11 cellular contexts compared by ENCODE assay signal in genomic region chr2:64819371-64819770, GRCh38.
A peak's percentile ranks its signal among the peaks of the same experiment; 100 is the strongest.
DNase-seq lines count a peak whose midpoint lies in the region; ATAC-seq and TF ChIP-seq lines count a peak whose summit lies in the region.
"Had no signal": no experiment of that assay in that cellular context is flagged by ENCODE, and none has a peak within 500 bp of the region (broad histone marks: within the 10 kb centered on the region; RNA-seq: fewer than 3 reads in every experiment).

No MANE protein-coding gene starts in this region.

- peak overlapping the region; percentile 93 for H3K27ac Mint-ChIP-seq in activated CD8-positive, alpha-beta T cell treated with anti-CD3 and anti-CD28 coated beads for 36 hours

- no peak overlapping the region for H3K9ac ChIP-seq in skeletal muscle tissue (ENCODE audit: low read depth in 1 of 3, low read length in 3 of 3)

- POLR2A ChIA-PET in activated CD8-positive, alpha-beta T cell treated with anti-CD3 and anti-CD28 coated beads for 36 hours (lab: Charles Lee): interaction anchor here (1.0 to 1.6 kb wide), 5 partner anchors 9 to 170 kb away, joined by 3 to 4 read pairs (median 4); no protein-coding TSS in a partner anchor

- peaks cover 2% of the 10 kb centered on the region for H3K36me3 Mint-ChIP-seq in activated CD8-positive, alpha-beta T cell treated with anti-CD3 and anti-CD28 coated beads for 36 hours (ENCODE audit: low read depth)

- H3K4me1 Mint-ChIP-seq in activated CD8-positive, alpha-beta T cell treated with anti-CD3 and anti-CD28 coated beads for 36 hours (ENCODE audit: low read depth): peaks cover 27% of the 10 kb centered on the region

- no peak for TF ChIP-seq CTCF in activated CD8-positive, alpha-beta T cell treated with anti-CD3 and anti-CD28 coated beads for 36 hours (IDR thresholded peaks at IDR 0.05)

- CTCF ChIA-PET in activated CD8-positive, alpha-beta T cell treated with anti-CD3 and anti-CD28 coated beads for 36 hours (lab: Charles Lee): interaction anchor here (0.9 to 2.9 kb wide), 4 partner anchors 9 to 173 kb away, joined by 3 to 12 read pairs (median 6); no protein-coding TSS in a partner anchor

- no peaks in the 10 kb centered on the region for H3K4me1 ChIP-seq in skeletal muscle tissue (ENCODE audit: control insufficient read depth in 3 of 3, insufficient read depth in 3 of 3, low read length in 3 of 3)
- H3K4me1 ChIP-seq: breast epithelium had no signal

- peak overlapping the region; percentile 13 for H3K27ac ChIP-seq in skeletal muscle tissue (ENCODE audit: low read depth, low read length)

- DNase-seq in activated CD8-positive, alpha-beta T cell treated with anti-CD3 and anti-CD28 coated beads for 36 hours: no peak
- DNase-seq in NOMO-1 treated with dmso at 0.1 percent for 144 hours (lab: John Stamatoyannopoulos, UW; ENCODE audit: unreplicated experiment) (no peak), hippocampal formation (lab: John Stamatoyannopoulos, UW) (no peak), NK-92 (lab: John Stamatoyannopoulos, UW; ENCODE audit: unreplicated experiment) (no peak)
- DNase-seq: HCEC 1CT, heart left ventricle had no signal

- peak overlapping the region; percentile 65 for H3K4me3 Mint-ChIP-seq in activated CD8-positive, alpha-beta T cell treated with anti-CD3 and anti-CD28 coated beads for 36 hours

- ATAC-seq in GM19395 (IDR thresholded peaks at IDR 0.05; ENCODE audit: unreplicated experiment): peak; percentile 19
- ATAC-seq in HG02852 (IDR thresholded peaks at IDR 0.05; ENCODE audit: unreplicated experiment): peak; percentile 12
- no peak for ATAC-seq in activated CD8-positive, alpha-beta T cell treated with anti-CD3 and anti-CD28 coated beads for 36 hours
- ATAC-seq in GM18861 (IDR thresholded peaks at IDR 0.05; ENCODE audit: unreplicated experiment): no peak

- H3K36me3 ChIP-seq in skeletal muscle tissue (ENCODE audit: control insufficient read depth in 3 of 3, insufficient read depth in 3 of 3, low read length in 3 of 3): no peaks in the 10 kb centered on the region
- H3K36me3 ChIP-seq: breast epithelium, heart left ventricle had no signal

- H3K27me3 Mint-ChIP-seq in activated CD8-positive, alpha-beta T cell treated with anti-CD3 and anti-CD28 coated beads for 36 hours: no peaks in the 10 kb centered on the region

- H3K4me3 ChIP-seq in skeletal muscle tissue (ENCODE audit: low read length in 3 of 3): no peak overlapping the region
- H3K4me3 ChIP-seq: breast epithelium, heart left ventricle had no signal

- intact Hi-C loops in activated CD8-positive, alpha-beta T cell treated with anti-CD3 and anti-CD28 coated beads for 36 hours (cut with micrococcal nuclease): no loop called here

- no peaks in the 10 kb centered on the region for H3K9me3 Mint-ChIP-seq in activated CD8-positive, alpha-beta T cell treated with anti-CD3 and anti-CD28 coated beads for 36 hours

- H3K9me3 ChIP-seq in skeletal muscle tissue (ENCODE audit: control insufficient read depth in 3 of 3, low read length in 3 of 3): no peaks in the 10 kb centered on the region
- H3K9me3 ChIP-seq: breast epithelium, heart left ventricle had no signal

- H3K27me3 ChIP-seq in skeletal muscle tissue (ENCODE audit: control insufficient read depth in 3 of 3, insufficient read depth in 3 of 3, low read length in 3 of 3): no peaks in the 10 kb centered on the region
- H3K27me3 ChIP-seq: breast epithelium, heart left ventricle had no signal

Comparison
In these comparisons a context has a peak if more than half of its experiments do, and no peak if none do; other contexts are left out.
1. ATAC-seq: peak in GM19395 (single experiment) and HG02852 (single experiment); none in activated CD8-positive, alpha-beta T cell treated with anti-CD3 and anti-CD28 coated beads for 36 hours (single experiment) and GM18861 (single experiment).